Comparison of ENCODE assay signal across 30 cellular contexts in the genomic region with DNA sequence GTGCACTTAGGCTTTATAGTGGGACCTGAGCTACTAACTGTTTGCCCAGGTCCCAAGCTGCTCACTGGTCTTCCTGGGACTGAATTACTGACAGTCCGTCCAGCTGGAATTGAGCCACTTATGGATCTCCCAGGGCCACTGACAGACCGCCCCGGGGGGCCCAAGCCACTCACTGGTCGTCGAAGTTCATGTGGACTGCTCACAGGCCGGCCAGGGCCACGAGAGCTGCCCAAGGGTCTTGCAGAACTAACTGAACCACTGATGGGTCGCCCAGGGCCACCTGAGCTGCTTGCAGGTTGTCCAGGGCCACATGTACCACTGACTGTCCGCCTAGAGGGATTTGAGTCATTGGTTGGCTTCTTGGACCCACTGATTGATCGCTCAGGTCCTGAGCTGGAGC. TPM values are rescaled to one million over a fixed set of nuclear protein-coding genes. Genes with fewer than 3 reads are reported as not detected.
"Had no signal": no experiment of that assay in that cellular context is flagged by ENCODE, and none has a peak within 500 bp of the region (broad histone marks: within the 10 kb centered on the region; RNA-seq: fewer than 3 reads in every experiment).

No MANE protein-coding gene starts in this region.

- H3K27me3 Mint-ChIP-seq: naive B cell; stimulated activated naive CD8-positive, alpha-beta T cell treated with anti-CD3 and anti-CD28 coated beads, Interleukin-15, amount 100 ng/mL, for 72 hours; type B pancreatic cell had no signal

- ATAC-seq: left colon; left lung; lower lobe of right lung; natural killer cell; psoas muscle; stimulated activated naive CD8-positive, alpha-beta T cell treated with anti-CD3 and anti-CD28 coated beads, Interleukin-15, amount 100 ng/mL, for 72 hours had no signal

- H3K36me3 ChIP-seq: uterus had no signal

- H3K4me3 Mint-ChIP-seq: naive B cell; natural killer cell; nephron progenitor cell; neural progenitor cell; stimulated activated naive CD8-positive, alpha-beta T cell treated with anti-CD3 and anti-CD28 coated beads, Interleukin-15, amount 100 ng/mL, for 72 hours; type B pancreatic cell had no signal

- H3K4me1 Mint-ChIP-seq: nephron progenitor cell, neural progenitor cell had no signal

- H3K9me3 ChIP-seq: left lung, lower lobe of right lung, neutrophil, psoas muscle, right atrium auricular region, right lobe of liver, tibial nerve, uterus had no signal

- H3K27me3 ChIP-seq: left lung, neural progenitor cell, neutrophil, right atrium auricular region, right lobe of liver, tibial nerve, uterus had no signal

- H3K4me3 ChIP-seq: left lung, lower lobe of right lung, neural progenitor cell, psoas muscle, right atrium auricular region, right lobe of liver, smooth muscle cell, tibial nerve, uterus had no signal

- H3K27ac Mint-ChIP-seq: naive B cell, natural killer cell, nephron progenitor cell, neural progenitor cell, type B pancreatic cell had no signal

- H3K27ac ChIP-seq: left lung, lower lobe of right lung, neural progenitor cell, neutrophil, parathyroid adenoma, psoas muscle, right atrium auricular region, right lobe of liver, tibial nerve, uterus had no signal

- DNase-seq: hippocampal formation; kidney; left colon; left lung; lower lobe of right lung; mammary epithelial cell; mesenchymal stem cell; naive B cell; natural killer cell; nephron progenitor cell; occipital lobe; psoas muscle; right lobe of liver; stimulated activated CD4-positive, alpha-beta T cell treated with anti-CD3 and anti-CD28 coated beads, Interleukin-1b, Interleukin-23, amount 100 ng/mL, for 48 hours; stimulated activated CD4-positive, alpha-beta T cell treated with anti-CD3 and anti-CD28 coated beads, Interleukin-2, amount 100 ng/mL, for 48 hours; stimulated activated CD4-positive, alpha-beta T cell treated with anti-CD3 and anti-CD28 coated beads, Interleukin-4, amount 100 ng/mL, for 4 hours; stimulated activated CD8-positive, alpha-beta memory T cell treated with anti-CD3 and anti-CD28 coated beads, Interleukin-4, amount 100 ng/mL, for 48 hours; stimulated activated naive CD4-positive, alpha-beta T cell; stimulated activated naive CD8-positive, alpha-beta T cell treated with anti-CD3 and anti-CD28 coated beads, Interleukin-15, amount 100 ng/mL, for 72 hours; substantia nigra; uterus had no signal

RNA-seq across cellular contexts. Expression of a gene that starts 15.1 kb away (rescaled TPM):
- total RNA-seq: renal cortical epithelial cell, skeletal muscle tissue had no signal
